Comparison of ENCODE assay signal across 8 cellular contexts in the genomic region with DNA sequence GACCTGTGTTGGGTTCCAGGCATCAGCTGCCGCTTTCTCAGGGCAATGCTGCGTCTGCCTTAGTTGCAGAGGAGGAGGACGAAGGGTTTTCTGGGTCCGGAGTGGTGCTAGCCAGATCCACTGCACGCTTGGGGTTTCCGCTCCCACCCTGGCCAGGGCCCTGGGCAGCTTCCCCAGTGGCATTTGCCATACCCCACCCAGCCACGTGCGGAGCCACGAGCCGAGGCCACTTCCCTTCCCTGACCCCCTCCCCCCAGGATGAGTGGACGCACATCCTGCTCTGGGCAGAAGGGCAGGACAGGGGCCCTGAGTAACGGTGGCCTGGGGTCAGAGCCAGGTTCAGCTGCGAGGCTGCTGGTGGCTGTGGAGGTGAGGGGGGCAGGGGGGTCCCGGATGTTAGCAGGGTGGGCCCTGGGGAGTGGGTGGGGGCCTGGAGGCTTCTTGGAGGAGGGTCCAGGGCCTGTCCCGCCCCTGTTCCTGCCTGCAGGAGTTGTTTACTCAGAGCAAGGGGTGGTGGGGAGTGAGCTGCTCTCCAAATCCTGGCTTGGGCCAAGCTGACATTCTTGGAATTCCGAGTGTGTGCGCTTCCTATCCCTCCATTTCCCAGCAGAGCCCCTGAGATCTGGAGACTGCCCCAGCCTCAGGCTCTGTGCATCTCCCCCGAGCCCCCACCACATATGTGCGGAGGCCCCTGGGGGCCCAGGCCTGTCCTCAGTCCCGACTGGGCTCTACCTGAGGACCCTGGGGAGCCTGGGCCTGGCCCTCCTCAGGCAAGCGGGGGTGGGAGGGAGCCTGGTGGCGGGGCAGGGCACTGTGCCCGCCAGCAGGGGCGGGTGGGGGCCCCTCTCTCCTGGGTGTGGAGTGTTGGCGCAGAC. TPM values are rescaled to one million over a fixed set of nuclear protein-coding genes. Genes with fewer than 3 reads are reported as not detected.
DNase-seq lines count a peak whose midpoint lies in the region; ATAC-seq lines count a peak whose summit lies in the region.

No MANE protein-coding gene starts in this region.

- H3K9me3 ChIP-seq in mucosa of rectum (ENCODE audit: control insufficient read depth in 2 of 2, low read length in 2 of 2), result no peaks in the 10 kb centered on the region

- H3K27me3 ChIP-seq in mucosa of rectum (ENCODE audit: control insufficient read depth in 2 of 2, insufficient read depth in 2 of 2, low read length in 2 of 2), result peaks cover 5% of the 10 kb centered on the region in 2 donors

- peak overlapping the region; percentile 62 to 96 for H3K4me3 ChIP-seq in mucosa of rectum (ENCODE audit: low read length in 2 of 2)

- H3K9me3 Mint-ChIP-seq in activated T-cell treated with anti-CD3 and anti-CD28 coated beads, Interleukin-2, amount 50 U/mL, for 4 hours, result no peaks in the 10 kb centered on the region

- H3K4me1 Mint-ChIP-seq in activated T-cell treated with anti-CD3 and anti-CD28 coated beads, Interleukin-2, amount 50 U/mL, for 4 hours (ENCODE audit: low read depth), result peaks cover 28% of the 10 kb centered on the region

- peaks cover 34 to 36% of the 10 kb centered on the region in 2 donors for H3K4me1 ChIP-seq in mucosa of rectum (ENCODE audit: control insufficient read depth in 2 of 2, insufficient read depth in 2 of 2, low read length in 2 of 2)

- DNase-seq in activated T-cell treated with anti-CD3 and anti-CD28 coated beads, Interleukin-2, amount 50 U/mL, for 4 hours, result no peak
- DNase-seq in activated T-cell treated with anti-CD3 and anti-CD28 coated beads, Interleukin-2, amount 50 U/mL, for 48 hours, result no peak
- DNase-seq in T1000 (lab: John Stamatoyannopoulos, UW), result peak; percentile 84
- DNase-seq in NCI-H748 treated with DMSO at 0.1 percent for 48 hours (lab: John Stamatoyannopoulos, UW), result no peak

- H3K27me3 Mint-ChIP-seq in activated T-cell treated with anti-CD3 and anti-CD28 coated beads, Interleukin-2, amount 50 U/mL, for 4 hours (ENCODE audit: low read depth), result peaks cover 10% of the 10 kb centered on the region

- H3K27ac ChIP-seq in mucosa of rectum (ENCODE audit: low read depth in 2 of 2, low read length in 2 of 2), result peak overlapping the region; percentile 72 to 87

- peak overlapping the region in 1 of 2 donors; percentile 29 for H3K9ac ChIP-seq in mucosa of rectum (ENCODE audit: low read depth in 1 of 2, low read length in 2 of 2)

- no peaks in the 10 kb centered on the region for H3K36me3 Mint-ChIP-seq in activated T-cell treated with anti-CD3 and anti-CD28 coated beads, Interleukin-2, amount 50 U/mL, for 4 hours (ENCODE audit: insufficient read depth)

- H3K4me3 Mint-ChIP-seq in activated T-cell treated with anti-CD3 and anti-CD28 coated beads, Interleukin-2, amount 50 U/mL, for 4 hours, result peak overlapping the region; percentile 71

- peaks cover 10 to 17% of the 10 kb centered on the region in 2 donors for H3K36me3 ChIP-seq in mucosa of rectum (ENCODE audit: control insufficient read depth in 2 of 2, insufficient read depth in 2 of 2, low read length in 2 of 2)

- ATAC-seq in activated T-cell treated with anti-CD3 and anti-CD28 coated beads, Interleukin-2, amount 50 U/mL, for 4 hours, result no peak
- ATAC-seq in esophagus mucosa (peak; percentile 19), HG03439 (IDR thresholded peaks at IDR 0.05; ENCODE audit: unreplicated experiment) (no peak), HG03097 (IDR thresholded peaks at IDR 0.05; ENCODE audit: low FRiP score, unreplicated experiment) (no peak)

RNA-seq across cellular contexts. Expression of a gene that starts 1.4 kb away (rescaled TPM):
- total RNA-seq in activated T-cell treated with anti-CD3 and anti-CD28 coated beads, Interleukin-2, amount 50 U/mL, for 4 hours, result 1 to 10 TPM; 4.6 to 6.0 (median 5.7) TPM
- 8.4 TPM for total RNA-seq in esophagus mucosa

RNA-seq across cellular contexts. Expression of a gene that starts 1.7 kb away (rescaled TPM):
- total RNA-seq in activated T-cell treated with anti-CD3 and anti-CD28 coated beads, Interleukin-2, amount 50 U/mL, for 4 hours, result 100 to 1,000 TPM; 167 to 183 (median 174) TPM
- total RNA-seq in esophagus mucosa, result 177 TPM

RNA-seq across cellular contexts. Expression of a gene that starts 11.3 kb away (rescaled TPM):
- 10 to 100 TPM; 33.5 to 39.2 (median 35.6) TPM for total RNA-seq in activated T-cell treated with anti-CD3 and anti-CD28 coated beads, Interleukin-2, amount 50 U/mL, for 4 hours
- 109 TPM for total RNA-seq in esophagus mucosa

RNA-seq across cellular contexts. Expression of a gene that starts 16.3 kb away (rescaled TPM):
- total RNA-seq in activated T-cell treated with anti-CD3 and anti-CD28 coated beads, Interleukin-2, amount 50 U/mL, for 4 hours, result under 1 TPM; 0.18 to 0.30 (median 0.28) TPM
- 3.3 TPM for total RNA-seq in esophagus mucosa

RNA-seq across cellular contexts. Expression of a gene that starts 25.3 kb away (rescaled TPM):
- total RNA-seq in activated T-cell treated with anti-CD3 and anti-CD28 coated beads, Interleukin-2, amount 50 U/mL, for 4 hours, result 10 to 100 TPM; 55.5 to 62.4 (median 60.2) TPM
- 24.5 TPM for total RNA-seq in esophagus mucosa
